In the genomic region with DNA sequence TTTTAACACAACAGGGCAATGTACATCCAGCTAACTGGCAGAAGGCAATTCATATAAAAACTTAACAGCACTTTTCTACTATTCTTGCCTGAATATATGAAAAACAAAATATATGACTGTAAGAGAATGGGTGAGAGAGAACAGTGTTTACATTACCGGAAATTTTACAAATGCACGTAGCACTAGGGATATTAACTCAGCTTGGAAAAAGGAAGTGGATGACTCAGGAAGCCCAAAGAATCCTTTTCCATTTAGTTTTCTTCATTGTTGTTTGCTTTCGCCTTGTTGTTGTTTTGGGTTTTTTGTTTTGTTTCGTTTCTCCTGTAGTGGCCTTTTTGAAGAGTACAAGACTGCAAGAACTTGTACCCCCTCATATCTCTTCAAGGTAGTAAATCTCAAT, we compare ENCODE assay signal across 21 cellular contexts.
"Had no signal": no experiment of that assay in that cellular context is flagged by ENCODE, and none has a peak within 500 bp of the region (broad histone marks: within the 10 kb centered on the region; RNA-seq: fewer than 3 reads in every experiment).

No MANE protein-coding gene starts in this region.

- H3K4me1 ChIP-seq: colonic mucosa, lower lobe of right lung, psoas muscle, right lobe of liver, stomach, transverse colon had no signal

- H3K27ac ChIP-seq: brain microvascular endothelial cell, colonic mucosa, lower lobe of right lung, psoas muscle, right lobe of liver, skin epidermis, stomach, transverse colon, WERI-Rb-1 had no signal

- H3K27ac Mint-ChIP-seq: activated naive CD4-positive, alpha-beta T cell treated with anti-CD3 and anti-CD28 coated beads, Interleukin-2, amount 50 U/mL, for 72 hours; activated T-helper 17 cell treated with anti-CD3 and anti-CD28 coated beads, Interleukin-2, amount 50 U/mL, for 72 hours; endodermal cell; natural killer cell treated with Interleukin-12 subunit alpha and Interleukin-12 subunit beta and Interleukin-15 and Interleukin-18, amount 100 ng/mL, for 72 hours; stimulated activated effector memory CD8-positive, alpha-beta T cell treated with anti-CD3 and anti-CD28 coated beads, Interleukin-12 subunit alpha, Interleukin-12 subunit beta, amount 100 ng/mL, for 72 hours had no signal

- FAIRE-seq: urothelium cell line had no signal

- DNase-seq: activated CD4-positive, CD25-positive, alpha-beta regulatory T cell treated with anti-CD3 and anti-CD28 coated beads, Interleukin-2, amount 50 U/mL, for 72 hours; activated T-cell treated with anti-CD3 and anti-CD28 coated beads, Interleukin-2, amount 50 U/mL, for 1 hour; aorta; brain microvascular endothelial cell; central memory CD4-positive, alpha-beta T cell; colonic mucosa; endodermal cell; foreskin melanocyte; lower lobe of right lung; psoas muscle; right lobe of liver; stimulated activated CD4-positive, alpha-beta T cell treated with anti-CD3 and anti-CD28 coated beads, Interleukin-2, amount 100 ng/mL, for 24 hours; stomach; transverse colon; WERI-Rb-1 had no signal

- H3K36me3 Mint-ChIP-seq: activated naive CD4-positive, alpha-beta T cell treated with anti-CD3 and anti-CD28 coated beads, Interleukin-2, amount 50 U/mL, for 72 hours; natural killer cell treated with Interleukin-12 subunit alpha and Interleukin-12 subunit beta and Interleukin-15 and Interleukin-18, amount 100 ng/mL, for 72 hours; stimulated activated effector memory CD8-positive, alpha-beta T cell treated with anti-CD3 and anti-CD28 coated beads, Interleukin-12 subunit alpha, Interleukin-12 subunit beta, amount 100 ng/mL, for 72 hours had no signal

- H3K36me3 ChIP-seq: brain microvascular endothelial cell, colonic mucosa, lower lobe of right lung, right lobe of liver, stomach, transverse colon, WERI-Rb-1 had no signal

- H3K9me3 Mint-ChIP-seq: activated T-helper 17 cell treated with anti-CD3 and anti-CD28 coated beads, Interleukin-2, amount 50 U/mL, for 72 hours; endodermal cell; natural killer cell treated with Interleukin-12 subunit alpha and Interleukin-12 subunit beta and Interleukin-15 and Interleukin-18, amount 100 ng/mL, for 72 hours; stimulated activated effector memory CD8-positive, alpha-beta T cell treated with anti-CD3 and anti-CD28 coated beads, Interleukin-12 subunit alpha, Interleukin-12 subunit beta, amount 100 ng/mL, for 72 hours had no signal

- H3K4me3 ChIP-seq: colonic mucosa, lower lobe of right lung, psoas muscle, right lobe of liver, skin epidermis, stomach, transverse colon had no signal

- H3K9me3 ChIP-seq: colonic mucosa, lower lobe of right lung, psoas muscle, right lobe of liver, stomach, transverse colon had no signal

- H3K27me3 ChIP-seq: brain microvascular endothelial cell, colonic mucosa, right lobe of liver, stomach, transverse colon had no signal

- H3K4me3 Mint-ChIP-seq: activated T-helper 17 cell treated with anti-CD3 and anti-CD28 coated beads, Interleukin-2, amount 50 U/mL, for 72 hours; endodermal cell; natural killer cell treated with Interleukin-12 subunit alpha and Interleukin-12 subunit beta and Interleukin-15 and Interleukin-18, amount 100 ng/mL, for 72 hours; stimulated activated effector memory CD8-positive, alpha-beta T cell treated with anti-CD3 and anti-CD28 coated beads, Interleukin-12 subunit alpha, Interleukin-12 subunit beta, amount 100 ng/mL, for 72 hours had no signal

- H3K4me1 Mint-ChIP-seq: activated T-helper 17 cell treated with anti-CD3 and anti-CD28 coated beads, Interleukin-2, amount 50 U/mL, for 72 hours; endodermal cell; stimulated activated effector memory CD8-positive, alpha-beta T cell treated with anti-CD3 and anti-CD28 coated beads, Interleukin-12 subunit alpha, Interleukin-12 subunit beta, amount 100 ng/mL, for 72 hours had no signal

- H3K27me3 Mint-ChIP-seq: natural killer cell treated with Interleukin-12 subunit alpha and Interleukin-12 subunit beta and Interleukin-15 and Interleukin-18, amount 100 ng/mL, for 72 hours had no signal
